ENCODE assay signal across 15 cellular contexts in the genomic region with DNA sequence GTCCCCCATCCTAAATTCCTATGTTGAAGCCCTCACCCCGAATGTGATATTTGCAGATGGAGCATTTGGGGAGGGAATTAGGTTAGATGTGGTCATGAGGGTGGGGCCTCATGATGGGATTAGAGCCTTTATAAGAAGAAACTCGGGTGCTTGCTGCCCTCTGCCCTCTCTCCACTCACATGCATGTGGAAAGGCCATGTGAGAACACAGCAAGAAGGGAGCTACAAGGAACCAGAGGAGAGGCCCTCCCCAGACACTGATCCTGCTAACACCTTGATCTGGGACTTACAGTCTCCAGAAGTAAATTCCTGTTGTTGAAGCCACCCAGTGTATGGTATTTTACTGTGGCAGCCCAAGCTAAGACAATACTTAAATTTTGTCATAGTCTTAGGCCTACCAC.
A peak's percentile ranks its signal among the peaks of the same experiment; 100 is the strongest.
DNase-seq lines count a peak whose midpoint lies in the region; ATAC-seq and TF ChIP-seq lines count a peak whose summit lies in the region.
"Had no signal": no experiment of that assay in that cellular context is flagged by ENCODE, and none has a peak within 500 bp of the region (broad histone marks: within the 10 kb centered on the region; RNA-seq: fewer than 3 reads in every experiment).

No MANE protein-coding gene starts in this region.

- H3K4me3 ChIP-seq in BLaER1 = no peak overlapping the region
- no peak overlapping the region for H3K4me3 ChIP-seq in gastrocnemius medialis
- no peak overlapping the region for H3K4me3 ChIP-seq in OCI-LY7 (ENCODE audit: low read depth, low read length, poor library complexity, severe bottlenecking)
- H3K4me3 ChIP-seq: PC-9 had no signal

- H4K20me1 ChIP-seq in BLaER1 (no peaks in the 10 kb centered on the region), OCI-LY7 (ENCODE audit: insufficient read depth, low read length) (peaks cover 4% of the 10 kb centered on the region; the same call in 1 of the 2 replicates)

- no peaks in the 10 kb centered on the region for H3K27me3 ChIP-seq in BLaER1
- H3K27me3 ChIP-seq in CD4-positive, alpha-beta T cell (ENCODE audit: control insufficient read depth, insufficient read depth, low read length) = no peaks in the 10 kb centered on the region
- H3K27me3 ChIP-seq in gastrocnemius medialis = no peaks in the 10 kb centered on the region

- H3K27ac Mint-ChIP-seq in CD4-positive, alpha-beta T cell = peak overlapping the region; percentile 80

- in situ Hi-C loops in gastrocnemius medialis (cut with MboI; ENCODE audit: low sequenced_read_pairs in 4 of 4) = loop anchor here in 2 of 4 donors (5.0 to 10.0 kb wide), 2 partner anchors 152 to 155 kb away; partner anchors contain the start of gene ARMC12 (in 2 of the 2)

- peaks cover 93% of the 10 kb centered on the region for H3K36me3 Mint-ChIP-seq in CD4-positive, alpha-beta T cell (ENCODE audit: low read depth)

- peak overlapping the region; percentile 69 for H3K4me2 ChIP-seq in BLaER1
- H3K4me2 ChIP-seq in OCI-LY7 (ENCODE audit: low read length) = no peak overlapping the region
- H3K4me2 ChIP-seq: PC-9 had no signal

- CTCF ChIA-PET in CD4-positive, alpha-beta T cell (lab: Charles Lee) = interaction anchor here (1.2 to 5.1 kb wide), 3 partner anchors 37 to 154 kb away, joined by 5 to 60 read pairs (median 43); partner anchors contain the start of gene ARMC12
- CTCF ChIA-PET in OCI-LY7 (lab: Charles Lee; ENCODE audit: unreplicated experiment) = interaction anchor here (1.1 kb wide), 2 partner anchors 138 to 155 kb away, joined by 3 read pairs; no protein-coding TSS in a partner anchor

- ATAC-seq in CD4-positive, alpha-beta T cell (ENCODE audit: poor library complexity) = no peak
- ATAC-seq in esophagus mucosa (peak; percentile 8), gastrocnemius medialis (no peak), omental fat pad (ENCODE audit: low FRiP score) (no peak), HG03045 (IDR thresholded peaks at IDR 0.05; ENCODE audit: unreplicated experiment) (no peak)
- ATAC-seq: SK-N-SH treated with all-trans-retinoic acid at 6 μM for 48 hours had no signal

- H3K27ac ChIP-seq in BLaER1 (peak overlapping the region; percentile 57), gastrocnemius medialis (peak overlapping the region; percentile 89 to 99 (median 92)), OCI-LY7 (ENCODE audit: low read depth, low read length, poor library complexity, severe bottlenecking) (no peak overlapping the region)
- no peak overlapping the region for H3K27ac ChIP-seq in CD4-positive, alpha-beta T cell (ENCODE audit: low read depth, low read length)
- H3K27ac ChIP-seq: PC-9 had no signal

- no TSS peak for BruUV-seq in OCI-LY7 (replicated peaks; lab: Mats Ljungman, UMichigan)

- TF ChIP-seq POLR2A in gastrocnemius medialis (IDR thresholded peaks at IDR 0.05) = no peak

- no peaks in the 10 kb centered on the region for H3K27me3 Mint-ChIP-seq in CD4-positive, alpha-beta T cell

- H3K9me3 Mint-ChIP-seq in CD4-positive, alpha-beta T cell = no peaks in the 10 kb centered on the region

- H3K9me2 ChIP-seq in OCI-LY7 (ENCODE audit: insufficient read depth, low read length) = no peaks in the 10 kb centered on the region

- DNase-seq in CD4-positive, alpha-beta T cell = no peak
- DNase-seq in gastrocnemius medialis = no peak
- DNase-seq in omental fat pad (ENCODE audit: low spot score) = no peak
- DNase-seq in GM10266 (ENCODE audit: extremely low spot score) = no peak
- DNase-seq in OCI-LY7 (ENCODE audit: low spot score) = no peak
- DNase-seq: C1 segment of cervical spinal cord, Caco-2, NCI-H1436, NCI-H2081, NCI-H526 treated with DMSO at 0.1 percent for 48 hours, PC-9 had no signal

- H3K36me3 ChIP-seq in BLaER1 (peaks cover 42% of the 10 kb centered on the region), gastrocnemius medialis (peaks cover 0 to 95% of the 10 kb centered on the region in 2 donors), OCI-LY7 (ENCODE audit: insufficient read depth, low read length) (peaks cover 89% of the 10 kb centered on the region)

- H3K4me1 Mint-ChIP-seq in CD4-positive, alpha-beta T cell (ENCODE audit: low read depth) = peaks cover 57% of the 10 kb centered on the region

- no peak overlapping the region for H2AFZ ChIP-seq in OCI-LY7 (ENCODE audit: low read length)
- H2AFZ ChIP-seq: PC-9 had no signal

- peak overlapping the region; percentile 56; the same call in 1 of the 2 replicates for H3K9ac ChIP-seq in BLaER1

- peaks cover 36% of the 10 kb centered on the region for H3K4me1 ChIP-seq in BLaER1
- H3K4me1 ChIP-seq in gastrocnemius medialis = peaks cover 41 to 56% of the 10 kb centered on the region in 2 donors
- H3K4me1 ChIP-seq in OCI-LY7 (ENCODE audit: insufficient read depth, low read length, poor library complexity, severe bottlenecking) = peaks cover 4% of the 10 kb centered on the region
- H3K4me1 ChIP-seq: Caco-2 had no signal

- no peak overlapping the region for H3K4me3 Mint-ChIP-seq in CD4-positive, alpha-beta T cell

- intact Hi-C loops in CD4-positive, alpha-beta T cell (cut with DNase I, micrococcal nuclease) = loop anchor here in 1 of 2 experiments (5.0 kb wide), 1 partner anchor 105 kb away; the partner anchor contains the start of gene FKBP5
- intact Hi-C loops in gastrocnemius medialis (cut with DNase I; ENCODE audit: low total_unique reads) (loop anchor here (5.0 kb wide), 1 partner anchor 40 kb away; no protein-coding TSS in a partner anchor), OCI-LY7 (cut with micrococcal nuclease; ENCODE audit: unreplicated experiment) (loop anchor here (5.0 kb wide), 1 partner anchor 105 kb away; the partner anchor contains the start of gene FKBP5)

- H3K9me3 ChIP-seq in BLaER1 (no peaks in the 10 kb centered on the region), gastrocnemius medialis (no peaks in the 10 kb centered on the region), OCI-LY7 (ENCODE audit: low read length) (no peaks in the 10 kb centered on the region)
- no peaks in the 10 kb centered on the region for H3K9me3 ChIP-seq in CD4-positive, alpha-beta T cell (ENCODE audit: control insufficient read depth, low read length)
- H3K9me3 ChIP-seq: Caco-2 had no signal

- TF ChIP-seq CTCF in CD4-positive, alpha-beta T cell (IDR thresholded peaks at IDR 0.05) = no peak
- TF ChIP-seq CTCF in gastrocnemius medialis (IDR thresholded peaks at IDR 0.05 in 4 of 5, conservative IDR thresholded peaks at IDR 0.05 in 1 of 5) (no peak), omental fat pad (IDR thresholded peaks at IDR 0.05) (no peak), GM10266 (IDR thresholded peaks at IDR 0.05; ENCODE audit: control insufficient read depth, insufficient read depth, low read depth, missing control alignments) (no peak), OCI-LY7 (conservative IDR thresholded peaks at IDR 0.05; ENCODE audit: low read length) (no peak)

- H3K79me2 ChIP-seq in OCI-LY7 (ENCODE audit: insufficient read depth, low read depth, low read length) = no peaks in the 10 kb centered on the region

- POLR2A ChIA-PET in CD4-positive, alpha-beta T cell (lab: Charles Lee) = interaction anchor here (1.3 to 10.4 kb wide), 4 partner anchors 19 to 150 kb away, joined by 6 to 181 read pairs (median 8); no protein-coding TSS in a partner anchor
- POLR2A ChIA-PET in OCI-LY7 (lab: Charles Lee) = no interaction called here

Comparison
In these comparisons a context has a peak if more than half of its experiments do, and no peak if none do; other contexts are left out.
1. H3K27ac ChIP-seq: peak in BLaER1 (single experiment) and gastrocnemius medialis (4 of 4); none in CD4-positive, alpha-beta T cell (single experiment) and OCI-LY7 (single experiment).